In the genomic region with DNA sequence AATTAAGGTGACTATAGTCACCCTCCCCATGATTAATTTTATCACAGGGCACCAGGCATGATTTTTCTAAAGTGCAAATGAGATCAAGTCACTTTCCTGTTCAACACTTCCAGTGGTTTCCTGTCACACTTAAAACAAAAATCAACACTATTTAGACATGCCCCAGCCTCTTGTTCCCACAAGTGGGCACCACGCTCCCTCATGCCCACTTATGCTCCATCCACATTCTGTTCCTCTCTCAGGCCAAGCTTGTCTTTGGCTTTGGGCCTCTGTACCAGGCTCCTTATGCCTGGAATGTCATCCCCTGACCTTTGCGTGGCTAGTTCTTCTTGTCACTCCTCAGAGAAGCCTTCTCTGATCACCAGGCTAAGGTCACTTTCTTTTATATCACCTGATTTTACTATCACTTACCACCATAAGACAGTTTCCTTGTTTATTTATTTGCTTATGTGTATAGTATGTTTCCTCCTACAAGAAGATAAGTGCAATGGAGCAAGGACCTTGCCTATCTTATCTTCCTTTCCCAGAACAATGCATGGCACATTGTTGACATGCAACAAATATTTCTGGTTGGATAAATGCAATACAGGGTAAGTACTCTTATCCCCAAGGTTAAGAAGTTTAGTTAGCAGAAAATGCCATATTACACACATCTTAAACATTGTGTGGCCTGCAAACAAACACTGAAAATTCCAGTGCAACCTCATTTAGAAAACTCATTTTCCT, we compare ENCODE assay signal across 16 cellular contexts. TPM values are rescaled to one million over a fixed set of nuclear protein-coding genes. Genes with fewer than 3 reads are reported as not detected.
"Had no signal": no experiment of that assay in that cellular context is flagged by ENCODE, and none has a peak within 500 bp of the region (broad histone marks: within the 10 kb centered on the region; RNA-seq: fewer than 3 reads in every experiment).

No MANE protein-coding gene starts in this region.

- H3K9me3 ChIP-seq: tibial nerve had no signal

- DNase-seq: activated CD4-positive, alpha-beta memory T cell treated with anti-CD3 and anti-CD28 coated beads, Interleukin-2, amount 10 ng/mL, durations not matched to agents 7 days and 5 days; activated CD8-positive, alpha-beta memory T cell treated with anti-CD3 and anti-CD28 coated beads, Interleukin-2, amount 50 U/mL, for 48 hours; activated naive CD8-positive, alpha-beta T cell treated with anti-CD3 and anti-CD28 coated beads, Interleukin-2, amount 50 U/mL, for 24 hours; cortex of kidney; effector CD8-positive, alpha-beta T cell; retina; SIG-M5 had no signal

- H3K27ac ChIP-seq: epithelial cell of prostate, tibial nerve, VCaP had no signal

- H3K9me3 Mint-ChIP-seq: activated CD4-positive, alpha-beta memory T cell treated with anti-CD3 and anti-CD28 coated beads, Interleukin-2, amount 10 ng/mL, durations not matched to agents 7 days and 5 days; activated naive CD8-positive, alpha-beta T cell treated with anti-CD3 and anti-CD28 coated beads, Interleukin-2, amount 50 U/mL, for 24 hours had no signal

- ATAC-seq: activated naive CD8-positive, alpha-beta T cell treated with anti-CD3 and anti-CD28 coated beads, Interleukin-2, amount 50 U/mL, for 24 hours had no signal

- H3K36me3 ChIP-seq: tibial nerve had no signal

- H3K27ac Mint-ChIP-seq: activated CD4-positive, alpha-beta memory T cell treated with anti-CD3 and anti-CD28 coated beads, Interleukin-2, amount 10 ng/mL, durations not matched to agents 7 days and 5 days; activated naive CD8-positive, alpha-beta T cell treated with anti-CD3 and anti-CD28 coated beads, Interleukin-2, amount 50 U/mL, for 24 hours had no signal

- H3K4me3 ChIP-seq: smooth muscle cell, tibial nerve had no signal

- H3K4me1 ChIP-seq: tibial nerve had no signal

- H3K27me3 ChIP-seq: tibial nerve had no signal

RNA-seq across cellular contexts. Expression of a gene that starts 56.6 kb away (rescaled TPM):
- total RNA-seq: activated CD4-positive, alpha-beta memory T cell treated with anti-CD3 and anti-CD28 coated beads, Interleukin-2, amount 10 ng/mL, durations not matched to agents 7 days and 5 days; astrocyte; mesenteric fat pad; neural crest cell; osteocyte; T-helper 2 cell treated with Interferon-gamma antibody and Interleukin-4, amounts not matched to agents 100 ng/mL and 5 ng/mL, for 36 hours; tibial nerve had no signal
